Comparison of ENCODE assay signal across 9 cellular contexts in the genomic region with DNA sequence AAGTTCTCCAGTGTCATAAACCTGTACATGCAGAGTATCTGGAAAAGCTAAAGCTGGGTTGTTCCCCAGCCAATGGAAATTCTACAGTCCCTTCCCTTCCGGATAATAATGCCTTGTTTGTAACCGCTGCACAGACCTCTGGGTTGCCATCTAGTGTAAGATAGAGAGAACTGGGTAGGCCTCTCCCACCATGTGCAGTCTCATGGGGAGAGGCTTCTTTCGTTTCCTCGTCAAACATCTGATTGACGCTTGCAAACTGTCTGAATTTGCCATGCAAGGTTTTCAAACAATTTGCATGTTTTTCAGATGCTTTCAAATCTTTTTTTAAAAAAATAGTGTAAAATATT. TPM values are rescaled to one million over a fixed set of nuclear protein-coding genes. Genes with fewer than 3 reads are reported as not detected.
DNase-seq lines count a peak whose midpoint lies in the region; ATAC-seq and TF ChIP-seq lines count a peak whose summit lies in the region.
"Not testable (repeated sequence)": the region's sequence is repeated elsewhere in the genome, so short reads cannot be mapped to it uniquely, and the experiment has no call there.
"Had no signal": no experiment of that assay in that cellular context is flagged by ENCODE, and none has a peak within 500 bp of the region (broad histone marks: within the 10 kb centered on the region; RNA-seq: fewer than 3 reads in every experiment).

No MANE protein-coding gene starts in this region.

- no CpG with 5 or more reads among the region's 5 CpGs for WGBS in heart left ventricle, 4 donors

- not testable (repeated sequence) for TF ChIP-seq POLR2A in heart left ventricle (IDR thresholded peaks at IDR 0.05)

- H3K36me3 Mint-ChIP-seq in activated CD8-positive, alpha-beta T cell treated with anti-CD3 and anti-CD28 coated beads for 36 hours (ENCODE audit: low read depth) = not testable (repeated sequence)

- not testable (repeated sequence) for H3K27me3 Mint-ChIP-seq in activated CD8-positive, alpha-beta T cell treated with anti-CD3 and anti-CD28 coated beads for 36 hours

- intact Hi-C loops in activated CD8-positive, alpha-beta T cell treated with anti-CD3 and anti-CD28 coated beads for 36 hours (cut with micrococcal nuclease); heart left ventricle (cut with DNase I); sciatic nerve (cut with DNase I): not testable (repeated sequence)

- not testable (repeated sequence) for H3K4me3 Mint-ChIP-seq in activated CD8-positive, alpha-beta T cell treated with anti-CD3 and anti-CD28 coated beads for 36 hours

- not testable (repeated sequence) for H3K4me1 ChIP-seq in heart left ventricle

- peak; percentile 90 for ATAC-seq in GM18498 (IDR thresholded peaks at IDR 0.05; ENCODE audit: unreplicated experiment)
- peak; percentile 80 for ATAC-seq in GM19324 (IDR thresholded peaks at IDR 0.05; ENCODE audit: low FRiP score, unreplicated experiment)
- peak; percentile 93 for ATAC-seq in GM21717 (IDR thresholded peaks at IDR 0.05; ENCODE audit: unreplicated experiment)
- ATAC-seq in HG02943 (IDR thresholded peaks at IDR 0.05; ENCODE audit: low read depth, unreplicated experiment) = peak; percentile 87
- peak; percentile 82 for ATAC-seq in HG03442 (IDR thresholded peaks at IDR 0.05; ENCODE audit: unreplicated experiment)
- ATAC-seq in activated CD8-positive, alpha-beta T cell treated with anti-CD3 and anti-CD28 coated beads for 36 hours = peak; percentile 96
- peak; percentile 90 to 96 (median 96) for ATAC-seq in heart left ventricle
- ATAC-seq in sciatic nerve = peak; percentile 95

- not testable (repeated sequence) for H3K27ac Mint-ChIP-seq in activated CD8-positive, alpha-beta T cell treated with anti-CD3 and anti-CD28 coated beads for 36 hours

- CTCF ChIA-PET in activated CD8-positive, alpha-beta T cell treated with anti-CD3 and anti-CD28 coated beads for 36 hours (lab: Charles Lee) = not testable (repeated sequence)

- POLR2A ChIA-PET in activated CD8-positive, alpha-beta T cell treated with anti-CD3 and anti-CD28 coated beads for 36 hours (lab: Charles Lee) = not testable (repeated sequence)

- not testable (repeated sequence) for H3K9me3 ChIP-seq in heart left ventricle

- H3K4me1 Mint-ChIP-seq in activated CD8-positive, alpha-beta T cell treated with anti-CD3 and anti-CD28 coated beads for 36 hours (ENCODE audit: low read depth) = not testable (repeated sequence)

- not testable (repeated sequence) for H3K27me3 ChIP-seq in heart left ventricle

- H3K9me3 Mint-ChIP-seq in activated CD8-positive, alpha-beta T cell treated with anti-CD3 and anti-CD28 coated beads for 36 hours = not testable (repeated sequence)

- not testable (repeated sequence) for TF ChIP-seq CTCF in activated CD8-positive, alpha-beta T cell treated with anti-CD3 and anti-CD28 coated beads for 36 hours (IDR thresholded peaks at IDR 0.05); heart left ventricle (IDR thresholded peaks at IDR 0.05)

- H3K4me3 ChIP-seq in heart left ventricle = not testable (repeated sequence)

- H3K27ac ChIP-seq in heart left ventricle = not testable (repeated sequence)

- not testable (repeated sequence) for H3K36me3 ChIP-seq in heart left ventricle

- not testable (repeated sequence) for DNase-seq in activated CD8-positive, alpha-beta T cell treated with anti-CD3 and anti-CD28 coated beads for 36 hours; heart left ventricle; sciatic nerve (ENCODE audit: low spot score)

RNA-seq across cellular contexts. Expression of gene NUDT4B, which starts 0.7 kb away (rescaled TPM):
- not detected for total RNA-seq in activated CD8-positive, alpha-beta T cell treated with anti-CD3 and anti-CD28 coated beads for 36 hours
- 100 to 1,000 TPM in 2 of 9 donors, 1 to 10 TPM in 1, under 1 TPM in 2, not detected in 4; 0.50 to 267 (median 1.4) TPM for total RNA-seq in heart left ventricle
- 10 to 100 TPM in 1 of 2 donors, not detected in 1; 46.1 TPM for polyA plus RNA-seq in heart left ventricle
- not detected for total RNA-seq in sciatic nerve
- total RNA-seq: ureter had no signal
